ENCODE assay signal across 21 cellular contexts in the genomic region with DNA sequence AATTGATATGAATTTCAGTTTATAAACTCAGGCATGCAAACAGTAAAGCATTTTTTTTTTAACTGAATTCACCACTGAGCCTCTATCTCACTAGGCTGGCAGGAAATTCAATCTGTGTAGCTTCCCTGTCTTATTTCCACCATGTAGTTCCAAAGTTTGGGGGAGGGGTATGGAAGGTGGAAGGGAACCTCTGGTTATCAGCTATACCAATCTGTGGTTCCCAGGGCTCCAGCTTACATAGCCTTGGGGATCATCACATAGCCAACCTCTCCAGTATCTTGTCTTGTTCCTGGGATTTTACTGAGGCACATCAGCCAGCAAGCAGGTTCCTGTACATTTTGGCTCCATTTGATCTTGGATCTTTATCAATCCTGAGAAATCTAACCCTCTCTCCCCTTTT. TPM values are rescaled to one million over a fixed set of nuclear protein-coding genes. Genes with fewer than 3 reads are reported as not detected.
"Had no signal": no experiment of that assay in that cellular context is flagged by ENCODE, and none has a peak within 500 bp of the region (broad histone marks: within the 10 kb centered on the region; RNA-seq: fewer than 3 reads in every experiment).

No MANE protein-coding gene starts in this region.

- DNase-seq: activated B cell treated with CpG ODN at 0.5 μM for 24 hours; activated CD4-positive, alpha-beta memory T cell treated with anti-CD3 and anti-CD28 coated beads for 36 hours; activated CD4-positive, alpha-beta T cell treated with anti-CD3 and anti-CD28 coated beads, Interleukin-2, amount 10 ng/mL, durations not matched to agents 7 days and 5 days; activated CD8-positive, alpha-beta memory T cell treated with anti-CD3 and anti-CD28 coated beads for 24 hours; activated effector memory CD4-positive, alpha-beta T cell treated with anti-CD3 and anti-CD28 coated beads, Interleukin-2, amount 50 U/mL, for 16 hours; activated naive CD4-positive, alpha-beta T cell treated with anti-CD3 and anti-CD28 coated beads for 36 hours; activated T-cell treated with anti-CD3 and anti-CD28 coated beads, Interleukin-2, amount 50 U/mL, for 4 hours; amygdala; MM.1S; NCI-H1105; NCI-H1436; NCI-H1694 treated with DMSO at 0.1 percent for 48 hours; NCI-H2029 treated with DMSO at 0.1 percent for 48 hours; NCI-H446; NCI-H524; PC-3; SIG-M5; T-cell; T-helper 2 cell; T1000 had no signal

- ATAC-seq: activated T-cell treated with anti-CD3 and anti-CD28 coated beads, Interleukin-2, amount 50 U/mL, for 4 hours; PC-3; T-cell had no signal

RNA-seq across cellular contexts. Expression of a gene that starts 15.6 kb away (rescaled TPM):
- total RNA-seq: activated B cell treated with CpG ODN at 0.5 μM for 24 hours; activated CD4-positive, alpha-beta memory T cell treated with anti-CD3 and anti-CD28 coated beads for 36 hours; activated naive CD4-positive, alpha-beta T cell treated with anti-CD3 and anti-CD28 coated beads for 36 hours; astrocyte had no signal

RNA-seq across cellular contexts. Expression of a gene that starts 38.2 kb away (rescaled TPM):
- total RNA-seq: activated B cell treated with CpG ODN at 0.5 μM for 24 hours; activated CD4-positive, alpha-beta memory T cell treated with anti-CD3 and anti-CD28 coated beads for 36 hours; activated CD4-positive, alpha-beta T cell treated with anti-CD3 and anti-CD28 coated beads, Interleukin-2, amount 10 ng/mL, durations not matched to agents 7 days and 5 days; activated naive CD4-positive, alpha-beta T cell treated with anti-CD3 and anti-CD28 coated beads for 36 hours; activated T-cell treated with anti-CD3 and anti-CD28 coated beads, Interleukin-2, amount 50 U/mL, for 4 hours; astrocyte; PC-3 had no signal

RNA-seq across cellular contexts. Expression of a gene that starts 56.7 kb away (rescaled TPM):
- total RNA-seq: activated T-cell treated with anti-CD3 and anti-CD28 coated beads, Interleukin-2, amount 50 U/mL, for 4 hours had no signal
